25 cellular contexts compared by ENCODE assay signal in genomic region chr2:222851956-222852617, GRCh38. TPM values are rescaled to one million over a fixed set of nuclear protein-coding genes. Genes with fewer than 3 reads are reported as not detected.
A peak's percentile ranks its signal among the peaks of the same experiment; 100 is the strongest.
DNase-seq lines count a peak whose midpoint lies in the region; ATAC-seq and TF ChIP-seq lines count a peak whose summit lies in the region.
"Had no signal": no experiment of that assay in that cellular context is flagged by ENCODE, and none has a peak within 500 bp of the region (broad histone marks: within the 10 kb centered on the region; RNA-seq: fewer than 3 reads in every experiment).

No MANE protein-coding gene starts in this region.

- in situ Hi-C loops in GM23248 (cut with MboI): no loop called here

- POLR2A ChIA-PET in CD4-positive, alpha-beta memory T cell (lab: Charles Lee; ENCODE audit: partially characterized antibody): no interaction called here

- no peak overlapping the region for H3K4me2 ChIP-seq in GM23248 (ENCODE audit: unreplicated experiment)
- H3K4me2 ChIP-seq: SK-N-SH had no signal

- no peak for TF ChIP-seq CTCF in foreskin keratinocyte (conservative IDR thresholded peaks at IDR 0.05)

- no peaks in the 10 kb centered on the region for H3K36me3 Mint-ChIP-seq in CD4-positive, alpha-beta memory T cell
- H3K36me3 Mint-ChIP-seq: CD8-positive, alpha-beta T cell had no signal

- peak; percentile 41 for DNase-seq in EH (ENCODE audit: low read depth)
- peak; percentile 3 for DNase-seq in GM23248
- DNase-seq in NCI-H526 treated with DMSO at 0.1 percent for 48 hours (lab: John Stamatoyannopoulos, UW): peak; percentile 50
- no peak for DNase-seq in foreskin keratinocyte
- DNase-seq in CD4-positive, alpha-beta memory T cell: no peak
- no peak for DNase-seq in kidney tubule cell (ENCODE audit: low spot score)
- DNase-seq: C1 segment of cervical spinal cord; Caco-2; CD8-positive, alpha-beta T cell; DMS153; DND-41; MV-4-11; NCI-H1105; NCI-H1436 treated with DMSO at 0.1 percent for 48 hours; NCI-H187 treated with DMSO at 0.1 percent for 48 hours; NCI-H2171 treated with DMSO at 0.1 percent for 48 hours; NCI-H345; NCI-H510A treated with DMSO at 0.1 percent for 48 hours; NCI-H748 treated with DMSO at 0.1 percent for 48 hours; PC-3; SK-N-SH; SW 1271 had no signal

- no peaks in the 10 kb centered on the region for H4K20me1 ChIP-seq in GM23248 (ENCODE audit: insufficient read depth)

- H3K36me3 ChIP-seq in GM23248 (ENCODE audit: low read depth): no peaks in the 10 kb centered on the region
- no peaks in the 10 kb centered on the region for H3K36me3 ChIP-seq in CD4-positive, alpha-beta memory T cell (ENCODE audit: insufficient read depth, low read length)

- no peaks in the 10 kb centered on the region for H3K79me2 ChIP-seq in GM23248 (ENCODE audit: insufficient read depth)

- ATAC-seq in foreskin keratinocyte (peak; percentile 38), HG02852 (IDR thresholded peaks at IDR 0.05; ENCODE audit: unreplicated experiment) (no peak)
- ATAC-seq: CD8-positive, alpha-beta T cell; GM12878; PC-3 had no signal

- no peaks in the 10 kb centered on the region for H3F3A ChIP-seq in GM23248 (ENCODE audit: insufficient read depth)

- CTCF ChIA-PET in CD4-positive, alpha-beta memory T cell (lab: Charles Lee; ENCODE audit: partially characterized antibody): no interaction called here

- no peak overlapping the region for H3K27ac ChIP-seq in GM23248
- no peak overlapping the region for H3K27ac ChIP-seq in foreskin keratinocyte
- no peak overlapping the region for H3K27ac ChIP-seq in CD4-positive, alpha-beta memory T cell (ENCODE audit: low read depth, low read length)

- H3K9me2 ChIP-seq in GM23248 (ENCODE audit: insufficient read depth): no peaks in the 10 kb centered on the region
- H3K9me2 ChIP-seq: SK-N-SH had no signal

- H3K4me1 ChIP-seq in GM23248 (ENCODE audit: insufficient read depth) (no peaks in the 10 kb centered on the region), foreskin keratinocyte (peaks cover 17% of the 10 kb centered on the region)
- H3K4me1 ChIP-seq in CD4-positive, alpha-beta memory T cell (ENCODE audit: insufficient read depth, low read length): no peaks in the 10 kb centered on the region

- peaks cover 3% of the 10 kb centered on the region in 2 donors for H3K27me3 Mint-ChIP-seq in CD4-positive, alpha-beta memory T cell

- H2AFZ ChIP-seq in GM23248: no peak overlapping the region

- H3K9me3 ChIP-seq in GM23248 (ENCODE audit: low read depth): no peaks in the 10 kb centered on the region
- no peaks in the 10 kb centered on the region for H3K9me3 ChIP-seq in CD4-positive, alpha-beta memory T cell (ENCODE audit: control insufficient read depth in 1 of 2, low read length in 2 of 2)
- H3K9me3 ChIP-seq: Caco-2, SK-N-SH had no signal

- WGBS in GM23248 (ENCODE audit: low coverage in 1 of 2, low lambda C conversion rate in 2 of 2, missing lambda C conversion rate in 2 of 2), 2 experiments: 87 to 89% methylated on average over 3 of the region's 3 CpGs

- no peaks in the 10 kb centered on the region for H3K9me3 Mint-ChIP-seq in CD4-positive, alpha-beta memory T cell
- H3K9me3 Mint-ChIP-seq: CD8-positive, alpha-beta T cell; T-helper 1 cell treated with Interleukin-12 subunit alpha and Interleukin-12 subunit beta and Interleukin-4 antibody, amounts not matched to agents 30 μg/mL and 1 μg/mL, for 36 hours had no signal

- intact Hi-C loops in CD4-positive, alpha-beta memory T cell (cut with micrococcal nuclease): no loop called here

- H3K27ac Mint-ChIP-seq in CD4-positive, alpha-beta memory T cell: no peak overlapping the region
- H3K27ac Mint-ChIP-seq: CD8-positive, alpha-beta T cell; T-helper 1 cell treated with Interleukin-12 subunit alpha and Interleukin-12 subunit beta and Interleukin-4 antibody, amounts not matched to agents 30 μg/mL and 1 μg/mL, for 36 hours had no signal

- no peak overlapping the region for H3K9ac ChIP-seq in GM23248
- H3K9ac ChIP-seq: SK-N-SH had no signal

- H3K27me3 ChIP-seq in GM23248 (replicated peaks; ENCODE audit: insufficient read depth) (no peaks in the 10 kb centered on the region), foreskin keratinocyte (no peaks in the 10 kb centered on the region)
- no peaks in the 10 kb centered on the region for H3K27me3 ChIP-seq in CD4-positive, alpha-beta memory T cell (ENCODE audit: insufficient read depth, low read length)

- H3K4me3 ChIP-seq in GM23248: no peak overlapping the region
- no peak overlapping the region for H3K4me3 ChIP-seq in CD4-positive, alpha-beta memory T cell (ENCODE audit: low read length in 2 of 2)
- H3K4me3 ChIP-seq: GM12878 had no signal

- H3K4me1 Mint-ChIP-seq in CD4-positive, alpha-beta memory T cell: no peaks in the 10 kb centered on the region

- no peak overlapping the region for H3K4me3 Mint-ChIP-seq in CD4-positive, alpha-beta memory T cell
- H3K4me3 Mint-ChIP-seq: CD8-positive, alpha-beta T cell; T-helper 1 cell treated with Interleukin-12 subunit alpha and Interleukin-12 subunit beta and Interleukin-4 antibody, amounts not matched to agents 30 μg/mL and 1 μg/mL, for 36 hours had no signal

RNA-seq across cellular contexts. Expression of gene ACSL3, which starts 8.7 kb away (rescaled TPM):
- total RNA-seq in GM23248 (2014; rRNA removed; shearing (Covaris generic)): 61.5 and 66.5 TPM in 2 replicates
- polyA plus RNA-seq in GM23248 (2016; fragmentation: Nextera tagmentation; extraction: Ambion mirVana): 47.1 and 48.6 TPM in 2 replicates
- total RNA-seq in foreskin keratinocyte: 137 and 164 TPM in 2 replicates
- 88.2 and 89.2 TPM in 2 replicates for polyA plus RNA-seq in foreskin keratinocyte
- 10 to 100 TPM; 24.8 to 30.9 TPM for total RNA-seq in CD4-positive, alpha-beta memory T cell
- polyA plus RNA-seq in CD4-positive, alpha-beta memory T cell: 10 to 100 TPM; 25.2 to 26.5 TPM

Comparison
In these comparisons a context has a peak if more than half of its experiments do, and no peak if none do; other contexts are left out.
1. DNase-seq: peak in EH (single experiment), GM23248 (single experiment) and NCI-H526 treated with DMSO at 0.1 percent for 48 hours (single experiment); none in foreskin keratinocyte (0 of 2), CD4-positive, alpha-beta memory T cell (0 of 5) and kidney tubule cell (single experiment).